In genomic region chr1:225987491-225988316, GRCh38 we compare ENCODE assay signal across 8 cellular contexts. TPM values are rescaled to one million over a fixed set of nuclear protein-coding genes. Genes with fewer than 3 reads are reported as not detected.
DNase-seq lines count a peak whose midpoint lies in the region; ATAC-seq and TF ChIP-seq lines count a peak whose summit lies in the region.

No MANE protein-coding gene starts in this region.

- ATAC-seq in HG03039 (IDR thresholded peaks at IDR 0.05; ENCODE audit: unreplicated experiment) (no peak), GM21360 (IDR thresholded peaks at IDR 0.05; ENCODE audit: unreplicated experiment) (no peak)

- TF ChIP-seq CTCF in GM12874 (IDR thresholded peaks at IDR 0.05; ENCODE audit: insufficient read depth, low read depth, low read length): peak; percentile 46; the same call in 1 of the 2 replicates
- TF ChIP-seq CTCF in cardiac fibroblast (IDR thresholded peaks at IDR 0.05; ENCODE audit: low read depth, low read length): peak; percentile 69

- DNase-seq in AG08395 (ENCODE audit: low spot score): peak; percentile 54
- DNase-seq in NCI-H460 (ENCODE audit: extremely low read depth, low read depth): peak; percentile 45
- DNase-seq in cardiac fibroblast (ENCODE audit: low read depth in 2 of 2): peak; percentile 71 to 73
- peak; percentile 15 for DNase-seq in midbrain (lab: John Stamatoyannopoulos, UW)
- no peak for DNase-seq in activated effector memory CD4-positive, alpha-beta T cell treated with Interleukin-2 at 50 U/mL for 16 hours

- H3K4me3 ChIP-seq in cardiac fibroblast (replicated peaks in 1 of 2; ENCODE audit: low read depth in 2 of 2, low read length in 2 of 2): no peak overlapping the region

RNA-seq across cellular contexts. Expression of gene SDE2, which starts 11.4 kb away (rescaled TPM):
- total RNA-seq in NCI-H460 (2014; rRNA removed; shearing (Covaris generic)): 58.5 and 68.7 TPM in 2 replicates
- polyA plus RNA-seq in NCI-H460 (2014; cell fraction: nucleus; rRNA removed): 24.6 and 31.2 TPM in 2 replicates

RNA-seq across cellular contexts. Expression of gene LEFTY2, which starts 46.7 kb away (rescaled TPM):
- not detected in 2 replicates for total RNA-seq in NCI-H460 (2014; rRNA removed; shearing (Covaris generic))
- not detected in 2 replicates for polyA plus RNA-seq in NCI-H460 (2014; cell fraction: nucleus; rRNA removed)
